10 cellular contexts compared by ENCODE assay signal in genomic region chr16:49463529-49463928, GRCh38.
DNase-seq lines count a peak whose midpoint lies in the region; ATAC-seq and TF ChIP-seq lines count a peak whose summit lies in the region.
"Had no signal": no experiment of that assay in that cellular context is flagged by ENCODE, and none has a peak within 500 bp of the region (broad histone marks: within the 10 kb centered on the region; RNA-seq: fewer than 3 reads in every experiment).

No MANE protein-coding gene starts in this region.

- peak overlapping the region; percentile 87 for H3K27ac Mint-ChIP-seq in activated naive CD4-positive, alpha-beta T cell treated with anti-CD3 and anti-CD28 coated beads, Interleukin-2, amount 10 ng/mL, durations not matched to agents 7 days and 5 days
- H3K27ac Mint-ChIP-seq: nephron had no signal

- TF ChIP-seq CTCF in GM13977 (IDR thresholded peaks at IDR 0.05; ENCODE audit: extremely low read depth, insufficient read depth, missing control alignments) (no peak), A673 (conservative IDR thresholded peaks at IDR 0.05; ENCODE audit: low read depth, low read length) (no peak)

- CTCF ChIA-PET in activated naive CD4-positive, alpha-beta T cell treated with anti-CD3 and anti-CD28 coated beads, Interleukin-2, amount 10 ng/mL, durations not matched to agents 7 days and 5 days (lab: Charles Lee): interaction anchor here (0.7 to 1.4 kb wide), 3 partner anchors 9 to 129 kb away, joined by 3 to 4 read pairs (median 3); no protein-coding TSS in a partner anchor
- CTCF ChIA-PET in A673 (lab: Charles Lee): interaction anchor here (0.7 kb wide), 1 partner anchor 414 kb away, joined by 4 read pairs; no protein-coding TSS in a partner anchor

- no peak overlapping the region for H3K4me3 ChIP-seq in A673 (ENCODE audit: low read depth, low read length, poor library complexity, severe bottlenecking)
- H3K4me3 ChIP-seq: body of pancreas had no signal

- H3K9me3 ChIP-seq in A673 (ENCODE audit: low read depth, low read length, poor library complexity, severe bottlenecking): no peaks in the 10 kb centered on the region
- H3K9me3 ChIP-seq: body of pancreas had no signal

- H3K27ac ChIP-seq in A673 (ENCODE audit: low read depth, low read length, poor library complexity, severe bottlenecking): no peak overlapping the region
- H3K27ac ChIP-seq: body of pancreas had no signal

- DNase-seq in GM13977 (ENCODE audit: low spot score) (peak; percentile 84), NK-92 (lab: John Stamatoyannopoulos, UW; ENCODE audit: unreplicated experiment) (peak; percentile 36), LoVo (ENCODE audit: low spot score) (no peak), A673 (ENCODE audit: low spot score) (no peak), DMS153 treated with DMSO at 0.1 percent for 48 hours (lab: John Stamatoyannopoulos, UW; ENCODE audit: unreplicated experiment) (no peak)
- peak; percentile 93 for DNase-seq in activated naive CD4-positive, alpha-beta T cell treated with anti-CD3 and anti-CD28 coated beads, Interleukin-2, amount 10 ng/mL, durations not matched to agents 7 days and 5 days
- DNase-seq in stimulated activated CD8-positive, alpha-beta memory T cell treated with anti-CD3 and anti-CD28 coated beads, Interleukin-15, amount 100 ng/mL, for 48 hours (ENCODE audit: low read depth in 2 of 2): peak; percentile 36 to 50

- peak overlapping the region; percentile 11 for H3K4me3 Mint-ChIP-seq in activated naive CD4-positive, alpha-beta T cell treated with anti-CD3 and anti-CD28 coated beads, Interleukin-2, amount 10 ng/mL, durations not matched to agents 7 days and 5 days
- H3K4me3 Mint-ChIP-seq: nephron had no signal

- no peaks in the 10 kb centered on the region for H3K36me3 ChIP-seq in A673 (ENCODE audit: insufficient read depth, low read length, poor library complexity, severe bottlenecking)

- H3K4me1 ChIP-seq in A673 (ENCODE audit: insufficient read depth, low read length, poor library complexity, severe bottlenecking): no peaks in the 10 kb centered on the region
- H3K4me1 ChIP-seq: body of pancreas had no signal

- BruUV-seq in A673 (replicated peaks; lab: Mats Ljungman, UMichigan): no TSS peak

- in situ Hi-C loops in GM13977 (cut with MboI; ENCODE audit: low pct_unique_long_range_greater_than_20kb, low sequenced_read_pairs, unreplicated experiment): no loop called here

- no peaks in the 10 kb centered on the region for H3K36me3 Mint-ChIP-seq in activated naive CD4-positive, alpha-beta T cell treated with anti-CD3 and anti-CD28 coated beads, Interleukin-2, amount 10 ng/mL, durations not matched to agents 7 days and 5 days

- no peaks in the 10 kb centered on the region for H3K9me3 Mint-ChIP-seq in activated naive CD4-positive, alpha-beta T cell treated with anti-CD3 and anti-CD28 coated beads, Interleukin-2, amount 10 ng/mL, durations not matched to agents 7 days and 5 days
- H3K9me3 Mint-ChIP-seq: nephron had no signal

- ATAC-seq in HG02840 (IDR thresholded peaks at IDR 0.05; ENCODE audit: low FRiP score, unreplicated experiment): peak; percentile 93
- ATAC-seq: body of pancreas had no signal

- intact Hi-C loops in A673 (cut with micrococcal nuclease; ENCODE audit: unreplicated experiment): no loop called here

- POLR2A ChIA-PET in A673 (lab: Charles Lee; ENCODE audit: low non-redundant PET): no interaction called here

- H3K27me3 ChIP-seq in A673 (replicated peaks; ENCODE audit: insufficient read depth, low read depth, low read length, poor library complexity): no peaks in the 10 kb centered on the region
- H3K27me3 ChIP-seq: body of pancreas had no signal

- H3K27me3 Mint-ChIP-seq in activated naive CD4-positive, alpha-beta T cell treated with anti-CD3 and anti-CD28 coated beads, Interleukin-2, amount 10 ng/mL, durations not matched to agents 7 days and 5 days: peaks cover 17% of the 10 kb centered on the region

- peaks cover 63% of the 10 kb centered on the region for H3K4me1 Mint-ChIP-seq in activated naive CD4-positive, alpha-beta T cell treated with anti-CD3 and anti-CD28 coated beads, Interleukin-2, amount 10 ng/mL, durations not matched to agents 7 days and 5 days

Comparison
In these comparisons a context has a peak if more than half of its experiments do, and no peak if none do; other contexts are left out.
1. DNase-seq: peak in GM13977 (single experiment), NK-92 (single experiment), activated naive CD4-positive, alpha-beta T cell treated with anti-CD3 and anti-CD28 coated beads, Interleukin-2, amount 10 ng/mL, durations not matched to agents 7 days and 5 days (single experiment) and stimulated activated CD8-positive, alpha-beta memory T cell treated with anti-CD3 and anti-CD28 coated beads, Interleukin-15, amount 100 ng/mL, for 48 hours (2 of 2); none in LoVo (single experiment), A673 (single experiment) and DMS153 treated with DMSO at 0.1 percent for 48 hours (single experiment).